In genomic region chr3:171374661-171375285, GRCh38 we compare ENCODE assay signal across 1 cellular context.
TF ChIP-seq lines count a peak whose summit lies in the region.

No MANE protein-coding gene starts in this region.

TF ChIP-seq in K562, 482 proteins besides CTCF, POLR2A, EP300 and RAD21 (continued from another document and continues in another):
- TF ChIP-seq MLLT1 (IDR thresholded peaks at IDR 0.05) (no peak), RBM39 (optimal IDR thresholded peaks at IDR 0.05; ENCODE audit: low read depth, low read length) (no peak), JUN (IDR thresholded peaks at IDR 0.05; ENCODE audit: borderline replicate concordance, low read depth, low read length) (peak; percentile 29; the same call in 1 of the 2 replicates), JUN (CRISPR knock-in tag; IDR thresholded peaks at IDR 0.05; ENCODE audit: borderline replicate concordance) (no peak), BCL6 (CRISPR knock-in tag; IDR thresholded peaks at IDR 0.05) (no peak), IRF1 (CRISPR knock-in tag; IDR thresholded peaks at IDR 0.05; ENCODE audit: borderline replicate concordance) (no peak), DACH1 (IDR thresholded peaks at IDR 0.05; ENCODE audit: partially characterized antibody) (peak; percentile 85), TAF1 (IDR thresholded peaks at IDR 0.05; ENCODE audit: control insufficient read depth, extremely low read depth, insufficient read depth, low read length, severe bottlenecking) (no peak), ZNF347 (CRISPR knock-in tag; IDR thresholded peaks at IDR 0.05; ENCODE audit: low read depth) (no peak), NFIX (CRISPR knock-in tag; IDR thresholded peaks at IDR 0.05; ENCODE audit: low read depth) (no peak), MAFK (IDR thresholded peaks at IDR 0.05; ENCODE audit: low read length) (peak; percentile 58; the same call in 1 of the 2 replicates), ZNF584 (CRISPR knock-in tag; IDR thresholded peaks at IDR 0.05; ENCODE audit: low read depth) (no peak), ZBTB5 (IDR thresholded peaks at IDR 0.05) (no peak), YY1 (IDR thresholded peaks at IDR 0.05; ENCODE audit: borderline replicate concordance in 1 of 3, control insufficient read depth in 1 of 3, extremely low read depth in 1 of 3, insufficient read depth in 3 of 3, insufficient read length in 1 of 3, insufficient replicate concordance in 2 of 3, low read depth in 1 of 3, low read length in 2 of 3) (peak in 1 of 3 experiments; percentile 10), GTF2F1 (IDR thresholded peaks at IDR 0.05; ENCODE audit: low read depth, low read length) (no peak), MIER1 (IDR thresholded peaks at IDR 0.05; ENCODE audit: low read depth) (no peak), CBFB (CRISPR knock-in tag; IDR thresholded peaks at IDR 0.05) (no peak), MTF1 (CRISPR knock-in tag; IDR thresholded peaks at IDR 0.05; ENCODE audit: borderline replicate concordance) (no peak), ZNF644 (tag; IDR thresholded peaks at IDR 0.05; ENCODE audit: low read depth) (no peak), HCFC1 (IDR thresholded peaks at IDR 0.05; ENCODE audit: low read depth, low read length) (no peak), BRF1 (IDR thresholded peaks at IDR 0.05; ENCODE audit: borderline replicate concordance, extremely low read depth, insufficient read length) (no peak), SOX6 (IDR thresholded peaks at IDR 0.05) (no peak), GTF3C2 (IDR thresholded peaks at IDR 0.05; ENCODE audit: borderline replicate concordance, extremely low read depth, insufficient read length) (no peak), TOE1 (IDR thresholded peaks at IDR 0.05; ENCODE audit: borderline replicate concordance) (no peak), TOE1 (CRISPR knock-in tag; IDR thresholded peaks at IDR 0.05; ENCODE audit: borderline replicate concordance, low read depth) (no peak), ZMIZ1 (IDR thresholded peaks at IDR 0.05; ENCODE audit: low read depth in 2 of 2, low read length in 2 of 2) (no peak), ZNF146 (CRISPR knock-in tag; IDR thresholded peaks at IDR 0.05; ENCODE audit: unreplicated experiment) (no peak), MAFF (IDR thresholded peaks at IDR 0.05; ENCODE audit: low read length) (peak; percentile 40; the same call in 1 of the 2 replicates), MITF (IDR thresholded peaks at IDR 0.05) (peak; percentile 17; the same call in 1 of the 2 replicates), ZNF253 (CRISPR knock-in tag; conservative IDR thresholded peaks at IDR 0.05) (no peak), USF1 (CRISPR knock-in tag; IDR thresholded peaks at IDR 0.05) (no peak), PHF8 (IDR thresholded peaks at IDR 0.05; ENCODE audit: borderline replicate concordance, low read length) (no peak), NELFE (IDR thresholded peaks at IDR 0.05; ENCODE audit: insufficient read depth, insufficient read length) (no peak)
- TF ChIP-seq, protein P1, sequence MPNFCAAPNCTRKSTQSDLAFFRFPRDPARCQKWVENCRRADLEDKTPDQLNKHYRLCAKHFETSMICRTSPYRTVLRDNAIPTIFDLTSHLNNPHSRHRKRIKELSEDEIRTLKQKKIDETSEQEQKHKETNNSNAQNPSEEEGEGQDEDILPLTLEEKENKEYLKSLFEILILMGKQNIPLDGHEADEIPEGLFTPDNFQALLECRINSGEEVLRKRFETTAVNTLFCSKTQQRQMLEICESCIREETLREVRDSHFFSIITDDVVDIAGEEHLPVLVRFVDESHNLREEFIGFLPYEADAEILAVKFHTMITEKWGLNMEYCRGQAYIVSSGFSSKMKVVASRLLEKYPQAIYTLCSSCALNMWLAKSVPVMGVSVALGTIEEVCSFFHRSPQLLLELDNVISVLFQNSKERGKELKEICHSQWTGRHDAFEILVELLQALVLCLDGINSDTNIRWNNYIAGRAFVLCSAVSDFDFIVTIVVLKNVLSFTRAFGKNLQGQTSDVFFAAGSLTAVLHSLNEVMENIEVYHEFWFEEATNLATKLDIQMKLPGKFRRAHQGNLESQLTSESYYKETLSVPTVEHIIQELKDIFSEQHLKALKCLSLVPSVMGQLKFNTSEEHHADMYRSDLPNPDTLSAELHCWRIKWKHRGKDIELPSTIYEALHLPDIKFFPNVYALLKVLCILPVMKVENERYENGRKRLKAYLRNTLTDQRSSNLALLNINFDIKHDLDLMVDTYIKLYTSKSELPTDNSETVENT (CRISPR knock-in tag; IDR thresholded peaks at IDR 0.05), result no peak
- TF ChIP-seq, protein P2, sequence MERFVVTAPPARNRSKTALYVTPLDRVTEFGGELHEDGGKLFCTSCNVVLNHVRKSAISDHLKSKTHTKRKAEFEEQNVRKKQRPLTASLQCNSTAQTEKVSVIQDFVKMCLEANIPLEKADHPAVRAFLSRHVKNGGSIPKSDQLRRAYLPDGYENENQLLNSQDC (CRISPR knock-in tag; IDR thresholded peaks at IDR 0.05), result no peak
- TF ChIP-seq, protein P3, sequence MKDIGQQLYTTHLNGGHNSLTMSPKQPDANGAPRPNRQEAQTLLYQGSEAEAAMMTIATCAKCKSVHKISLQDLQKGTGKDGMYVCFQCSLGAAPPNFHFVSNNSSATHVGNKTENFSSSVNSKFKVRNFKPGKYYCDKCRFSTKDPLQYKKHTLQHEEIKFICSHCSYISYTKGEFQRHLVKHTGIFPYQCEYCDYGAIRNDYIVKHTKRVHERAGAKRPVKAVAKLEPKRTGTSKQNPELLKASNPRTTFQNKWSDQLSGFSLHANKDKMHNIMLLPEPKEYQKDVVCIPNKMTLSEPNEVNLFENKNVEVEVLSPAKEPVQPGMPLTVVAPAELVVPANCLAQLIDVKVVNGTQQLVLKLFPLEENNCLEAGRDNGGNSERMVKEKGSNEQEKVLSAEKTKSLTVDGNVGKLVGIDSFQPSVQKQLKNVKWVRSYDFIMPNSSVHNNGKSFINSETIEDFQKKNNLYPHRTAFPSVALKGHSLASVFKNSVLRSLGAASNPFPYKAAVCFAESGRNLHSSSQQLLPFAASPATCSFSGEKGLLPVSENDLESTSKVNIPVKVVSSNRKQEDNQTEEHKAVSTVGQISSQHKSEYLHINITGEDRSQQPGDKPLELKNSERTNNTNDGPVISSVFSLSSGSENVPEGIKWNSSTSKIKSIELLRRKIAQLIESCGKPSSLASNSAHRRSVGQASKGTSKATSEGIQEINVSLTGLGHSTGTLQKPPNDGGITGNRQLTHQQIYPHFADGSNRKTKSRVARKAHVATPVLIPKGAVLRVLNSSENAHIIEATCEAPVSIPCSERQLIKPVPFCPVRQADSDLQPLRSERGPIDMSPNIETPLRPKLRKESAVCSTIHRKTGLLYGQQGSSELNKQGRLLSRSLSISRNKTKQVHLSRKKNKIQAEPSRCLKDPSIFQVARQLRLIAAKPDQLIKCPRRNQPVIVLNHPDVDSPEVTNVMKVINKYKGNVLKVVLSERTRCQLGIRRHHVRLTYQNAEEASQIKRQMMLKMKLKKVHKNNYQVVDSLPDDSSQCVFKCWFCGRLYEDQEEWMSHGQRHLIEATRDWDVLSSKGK (CRISPR knock-in tag; IDR thresholded peaks at IDR 0.05), result no peak
- TF ChIP-seq, protein P4, sequence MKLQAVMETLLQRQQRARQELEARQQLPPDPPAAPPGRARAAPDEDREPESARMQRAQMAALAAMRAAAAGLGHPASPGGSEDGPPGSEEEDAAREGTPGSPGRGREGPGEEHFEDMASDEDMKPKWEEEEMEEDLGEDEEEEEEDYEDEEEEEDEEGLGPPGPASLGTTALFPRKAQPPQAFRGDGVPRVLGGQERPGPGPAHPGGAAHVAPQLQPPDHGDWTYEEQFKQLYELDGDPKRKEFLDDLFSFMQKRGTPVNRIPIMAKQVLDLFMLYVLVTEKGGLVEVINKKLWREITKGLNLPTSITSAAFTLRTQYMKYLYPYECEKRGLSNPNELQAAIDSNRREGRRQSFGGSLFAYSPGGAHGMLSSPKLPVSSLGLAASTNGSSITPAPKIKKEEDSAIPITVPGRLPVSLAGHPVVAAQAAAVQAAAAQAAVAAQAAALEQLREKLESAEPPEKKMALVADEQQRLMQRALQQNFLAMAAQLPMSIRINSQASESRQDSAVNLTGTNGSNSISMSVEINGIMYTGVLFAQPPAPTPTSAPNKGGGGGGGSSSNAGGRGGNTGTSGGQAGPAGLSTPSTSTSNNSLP (IDR thresholded peaks at IDR 0.05; ENCODE audit: borderline replicate concordance, low read depth, low read length), result no peak; the same call in 1 of the 2 replicates
